Comparison of ENCODE assay signal across 1 cellular context in genomic region chr7:99325597-99326407, GRCh38.
TF ChIP-seq lines count a peak whose summit lies in the region.

Gene ARPC1A, plus strand, starts transcription at chr7:99325898. Its CDS starts 7,456 bp downstream, at chr7:99333354.

TF ChIP-seq in K562, 482 proteins besides CTCF, POLR2A, EP300 and RAD21 (continued from another document and continues in another):
- TF ChIP-seq ATF3 (IDR thresholded peaks at IDR 0.05) (no peak), ATF3 (CRISPR knock-in tag; conservative IDR thresholded peaks at IDR 0.05) (0 out of 2 replicates have a peak, but pooled peaks have one; percentile 24), HEY1 (CRISPR knock-in tag; IDR thresholded peaks at IDR 0.05; ENCODE audit: borderline replicate concordance) (no peak), MLLT1 (IDR thresholded peaks at IDR 0.05) (peak in 1 of 2 experiments; percentile 62; a peak in 1 of 4 replicates), PCBP2 (IDR thresholded peaks at IDR 0.05; ENCODE audit: low read depth, low read length, poor library complexity, severe bottlenecking) (no peak), NFRKB (IDR thresholded peaks at IDR 0.05; ENCODE audit: low read depth) (no peak), ETV6 (IDR thresholded peaks at IDR 0.05; ENCODE audit: borderline replicate concordance in 1 of 2, low read depth in 2 of 2, low read length in 1 of 2) (no peak; a peak in 1 of 4 replicates), ETV6 (CRISPR knock-in tag; IDR thresholded peaks at IDR 0.05; ENCODE audit: borderline replicate concordance) (no peak), TAF9B (IDR thresholded peaks at IDR 0.05; ENCODE audit: partially characterized antibody) (no peak), MBD1 (CRISPR knock-in tag; IDR thresholded peaks at IDR 0.05) (no peak), SOX6 (IDR thresholded peaks at IDR 0.05) (0 out of 2 replicates have a peak, but pooled peaks have one; percentile 33), MED1 (CRISPR knock-in tag; IDR thresholded peaks at IDR 0.05; ENCODE audit: borderline replicate concordance) (no peak), SIRT6 (IDR thresholded peaks at IDR 0.05; ENCODE audit: low read depth, low read length) (no peak), SAFB2 (IDR thresholded peaks at IDR 0.05; ENCODE audit: borderline replicate concordance, low read depth, low read length, severe bottlenecking) (no peak), MAZ (CRISPR knock-in tag; conservative IDR thresholded peaks at IDR 0.05 in 1 of 2, IDR thresholded peaks at IDR 0.05 in 1 of 2) (peak; percentile 83 to 90), KLF1 (tag; IDR thresholded peaks at IDR 0.05) (no peak; the same call in 1 of the 2 replicates), ZC3H11A (IDR thresholded peaks at IDR 0.05; ENCODE audit: low read depth, low read length) (0 out of 2 replicates have a peak, but pooled peaks have one; percentile 30), HMBOX1 (IDR thresholded peaks at IDR 0.05) (no peak; the same call in 1 of the 2 replicates), NCOA6 (IDR thresholded peaks at IDR 0.05) (no peak), PML (IDR thresholded peaks at IDR 0.05; ENCODE audit: low read length) (peak; percentile 86), ZNF347 (CRISPR knock-in tag; IDR thresholded peaks at IDR 0.05; ENCODE audit: low read depth) (no peak), RBM25 (IDR thresholded peaks at IDR 0.05; ENCODE audit: low read depth, low read length, severe bottlenecking) (no peak), SNIP1 (IDR thresholded peaks at IDR 0.05; ENCODE audit: low read depth) (peak; percentile 87), ZSCAN32 (CRISPR knock-in tag; IDR thresholded peaks at IDR 0.05) (no peak), ETS2 (tag; IDR thresholded peaks at IDR 0.05; ENCODE audit: borderline replicate concordance, poor library complexity, severe bottlenecking) (no peak), TAL1 (IDR thresholded peaks at IDR 0.05) (no peak), CHD4 (IDR thresholded peaks at IDR 0.05; ENCODE audit: insufficient read depth, insufficient replicate concordance, low read depth, low read length, poor library complexity, severe bottlenecking) (no peak), RCOR1 (IDR thresholded peaks at IDR 0.05; ENCODE audit: borderline replicate concordance in 1 of 2, low read depth in 2 of 2, low read length in 2 of 2) (no peak; a peak in 1 of 4 replicates), UBTF (IDR thresholded peaks at IDR 0.05; ENCODE audit: borderline replicate concordance in 1 of 2, low read depth in 2 of 2, low read length in 2 of 2) (peak; percentile 94 to 99; a peak in 3 of 4 replicates), ZNF436 (CRISPR knock-in tag; IDR thresholded peaks at IDR 0.05) (no peak), ZNF140 (CRISPR knock-in tag; IDR thresholded peaks at IDR 0.05) (no peak), ZNF57 (CRISPR knock-in tag; IDR thresholded peaks at IDR 0.05) (no peak), TCF7L2 (IDR thresholded peaks at IDR 0.05; ENCODE audit: low read depth, low read length) (no peak), HDAC3 (IDR thresholded peaks at IDR 0.05; ENCODE audit: borderline replicate concordance, partially characterized antibody) (no peak), SPI1 (IDR thresholded peaks at IDR 0.05; ENCODE audit: borderline replicate concordance, low read depth, low read length) (peak; percentile 34; the same call in 1 of the 2 replicates), ARNT (IDR thresholded peaks at IDR 0.05) (no peak), FOXA1 (IDR thresholded peaks at IDR 0.05; ENCODE audit: borderline replicate concordance) (no peak), HOXB6 (CRISPR knock-in tag; IDR thresholded peaks at IDR 0.05; ENCODE audit: borderline replicate concordance) (no peak), ZFP1 (CRISPR knock-in tag; IDR thresholded peaks at IDR 0.05) (no peak), BCOR (IDR thresholded peaks at IDR 0.05) (0 out of 2 replicates have a peak, but pooled peaks have one; percentile 39), ZNF133 (CRISPR knock-in tag; IDR thresholded peaks at IDR 0.05) (no peak), RFX7 (CRISPR knock-in tag; IDR thresholded peaks at IDR 0.05) (no peak), BRD4 (IDR thresholded peaks at IDR 0.05) (no peak), TBL1XR1 (IDR thresholded peaks at IDR 0.05; ENCODE audit: low read length in 2 of 2) (no peak), CHD1 (IDR thresholded peaks at IDR 0.05; ENCODE audit: low read length) (no peak), TCF7 (IDR thresholded peaks at IDR 0.05; ENCODE audit: borderline replicate concordance) (no peak; the same call in 1 of the 2 replicates), ZNF354B (CRISPR knock-in tag; IDR thresholded peaks at IDR 0.05) (no peak), ZNF197 (CRISPR knock-in tag; IDR thresholded peaks at IDR 0.05; ENCODE audit: low read depth) (no peak), BRF2 (IDR thresholded peaks at IDR 0.05; ENCODE audit: borderline replicate concordance, insufficient read depth, insufficient read length) (no peak)
- TF ChIP-seq, protein P1, sequence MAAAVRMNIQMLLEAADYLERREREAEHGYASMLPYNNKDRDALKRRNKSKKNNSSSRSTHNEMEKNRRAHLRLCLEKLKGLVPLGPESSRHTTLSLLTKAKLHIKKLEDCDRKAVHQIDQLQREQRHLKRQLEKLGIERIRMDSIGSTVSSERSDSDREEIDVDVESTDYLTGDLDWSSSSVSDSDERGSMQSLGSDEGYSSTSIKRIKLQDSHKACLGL (CRISPR knock-in tag; IDR thresholded peaks at IDR 0.05; ENCODE audit: borderline replicate concordance, poor library complexity, severe bottlenecking): no peak
- TF ChIP-seq, protein P2, sequence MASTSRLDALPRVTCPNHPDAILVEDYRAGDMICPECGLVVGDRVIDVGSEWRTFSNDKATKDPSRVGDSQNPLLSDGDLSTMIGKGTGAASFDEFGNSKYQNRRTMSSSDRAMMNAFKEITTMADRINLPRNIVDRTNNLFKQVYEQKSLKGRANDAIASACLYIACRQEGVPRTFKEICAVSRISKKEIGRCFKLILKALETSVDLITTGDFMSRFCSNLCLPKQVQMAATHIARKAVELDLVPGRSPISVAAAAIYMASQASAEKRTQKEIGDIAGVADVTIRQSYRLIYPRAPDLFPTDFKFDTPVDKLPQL (IDR thresholded peaks at IDR 0.05; ENCODE audit: extremely low read depth, insufficient read length): no peak
- TF ChIP-seq, protein P3, sequence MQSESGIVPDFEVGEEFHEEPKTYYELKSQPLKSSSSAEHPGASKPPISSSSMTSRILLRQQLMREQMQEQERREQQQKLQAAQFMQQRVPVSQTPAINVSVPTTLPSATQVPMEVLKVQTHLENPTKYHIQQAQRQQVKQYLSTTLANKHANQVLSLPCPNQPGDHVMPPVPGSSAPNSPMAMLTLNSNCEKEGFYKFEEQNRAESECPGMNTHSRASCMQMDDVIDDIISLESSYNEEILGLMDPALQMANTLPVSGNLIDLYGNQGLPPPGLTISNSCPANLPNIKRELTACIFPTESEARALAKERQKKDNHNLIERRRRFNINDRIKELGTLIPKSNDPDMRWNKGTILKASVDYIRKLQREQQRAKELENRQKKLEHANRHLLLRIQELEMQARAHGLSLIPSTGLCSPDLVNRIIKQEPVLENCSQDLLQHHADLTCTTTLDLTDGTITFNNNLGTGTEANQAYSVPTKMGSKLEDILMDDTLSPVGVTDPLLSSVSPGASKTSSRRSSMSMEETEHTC (IDR thresholded peaks at IDR 0.05): peak; percentile 23; the same call in 1 of the 2 replicates
- TF ChIP-seq, protein P4, sequence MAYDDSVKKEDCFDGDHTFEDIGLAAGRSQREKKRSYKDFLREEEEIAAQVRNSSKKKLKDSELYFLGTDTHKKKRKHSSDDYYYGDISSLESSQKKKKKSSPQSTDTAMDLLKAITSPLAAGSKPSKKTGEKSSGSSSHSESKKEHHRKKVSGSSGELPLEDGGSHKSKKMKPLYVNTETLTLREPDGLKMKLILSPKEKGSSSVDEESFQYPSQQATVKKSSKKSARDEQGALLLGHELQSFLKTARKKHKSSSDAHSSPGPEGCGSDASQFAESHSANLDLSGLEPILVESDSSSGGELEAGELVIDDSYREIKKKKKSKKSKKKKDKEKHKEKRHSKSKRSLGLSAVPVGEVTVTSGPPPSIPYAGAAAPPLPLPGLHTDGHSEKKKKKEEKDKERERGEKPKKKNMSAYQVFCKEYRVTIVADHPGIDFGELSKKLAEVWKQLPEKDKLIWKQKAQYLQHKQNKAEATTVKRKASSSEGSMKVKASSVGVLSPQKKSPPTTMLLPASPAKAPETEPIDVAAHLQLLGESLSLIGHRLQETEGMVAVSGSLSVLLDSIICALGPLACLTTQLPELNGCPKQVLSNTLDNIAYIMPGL (CRISPR knock-in tag; IDR thresholded peaks at IDR 0.05): peak; percentile 63
- TF ChIP-seq, protein P5, sequence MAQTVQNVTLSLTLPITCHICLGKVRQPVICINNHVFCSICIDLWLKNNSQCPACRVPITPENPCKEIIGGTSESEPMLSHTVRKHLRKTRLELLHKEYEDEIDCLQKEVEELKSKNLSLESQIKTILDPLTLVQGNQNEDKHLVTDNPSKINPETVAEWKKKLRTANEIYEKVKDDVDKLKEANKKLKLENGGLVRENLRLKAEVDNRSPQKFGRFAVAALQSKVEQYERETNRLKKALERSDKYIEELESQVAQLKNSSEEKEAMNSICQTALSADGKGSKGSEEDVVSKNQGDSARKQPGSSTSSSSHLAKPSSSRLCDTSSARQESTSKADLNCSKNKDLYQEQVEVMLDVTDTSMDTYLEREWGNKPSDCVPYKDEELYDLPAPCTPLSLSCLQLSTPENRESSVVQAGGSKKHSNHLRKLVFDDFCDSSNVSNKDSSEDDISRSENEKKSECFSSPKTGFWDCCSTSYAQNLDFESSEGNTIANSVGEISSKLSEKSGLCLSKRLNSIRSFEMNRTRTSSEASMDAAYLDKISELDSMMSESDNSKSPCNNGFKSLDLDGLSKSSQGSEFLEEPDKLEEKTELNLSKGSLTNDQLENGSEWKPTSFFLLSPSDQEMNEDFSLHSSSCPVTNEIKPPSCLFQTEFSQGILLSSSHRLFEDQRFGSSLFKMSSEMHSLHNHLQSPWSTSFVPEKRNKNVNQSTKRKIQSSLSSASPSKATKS (CRISPR knock-in tag; IDR thresholded peaks at IDR 0.05): no peak
